ENCODE assay signal across 1 cellular context in the genomic region with DNA sequence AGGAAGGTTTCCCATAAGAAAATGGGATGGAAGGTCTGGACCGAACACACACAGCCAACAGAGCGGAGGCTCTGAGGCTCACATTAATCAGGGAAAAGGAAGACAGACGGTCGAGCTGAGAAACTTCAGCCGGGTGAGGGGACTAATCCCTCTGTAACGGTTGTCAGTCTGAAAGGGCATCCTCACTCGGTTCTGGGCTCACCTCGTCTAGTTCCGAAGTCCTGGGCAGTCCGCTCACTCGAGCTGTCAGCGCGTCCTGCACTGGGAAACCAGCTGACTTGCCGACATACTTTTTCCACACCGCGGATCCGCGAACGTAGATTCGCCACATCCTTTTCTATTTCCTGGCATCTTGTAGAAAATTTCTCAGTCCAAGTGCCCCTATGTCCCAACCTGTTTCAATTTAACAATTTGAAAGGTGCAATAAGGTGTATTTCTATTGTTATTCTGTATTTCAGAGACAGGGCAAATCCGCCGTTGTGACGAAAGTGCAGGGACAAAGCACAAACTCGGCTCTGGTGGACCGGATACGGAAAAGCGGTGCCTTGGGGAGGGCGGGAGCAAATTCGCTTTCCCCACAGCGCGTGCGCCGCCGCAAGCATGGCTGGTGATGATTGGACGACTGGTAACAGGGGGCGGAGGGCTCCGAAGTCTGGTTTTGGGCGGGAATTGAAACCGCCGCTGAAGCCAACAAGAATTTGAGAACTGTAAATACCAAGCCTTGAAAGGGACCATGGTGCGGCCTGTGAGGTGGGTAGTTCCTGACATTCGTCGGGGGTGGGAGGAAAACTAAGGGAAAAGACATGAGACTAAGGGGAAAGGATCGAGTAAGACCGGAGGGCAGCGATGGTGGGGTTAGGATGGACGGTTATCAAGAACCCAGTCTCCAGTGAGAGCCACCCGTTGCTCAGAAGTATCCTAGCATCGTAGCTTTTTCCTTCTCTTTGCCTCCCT.
TF ChIP-seq lines count a peak whose summit lies in the region.

A gene with protein sequence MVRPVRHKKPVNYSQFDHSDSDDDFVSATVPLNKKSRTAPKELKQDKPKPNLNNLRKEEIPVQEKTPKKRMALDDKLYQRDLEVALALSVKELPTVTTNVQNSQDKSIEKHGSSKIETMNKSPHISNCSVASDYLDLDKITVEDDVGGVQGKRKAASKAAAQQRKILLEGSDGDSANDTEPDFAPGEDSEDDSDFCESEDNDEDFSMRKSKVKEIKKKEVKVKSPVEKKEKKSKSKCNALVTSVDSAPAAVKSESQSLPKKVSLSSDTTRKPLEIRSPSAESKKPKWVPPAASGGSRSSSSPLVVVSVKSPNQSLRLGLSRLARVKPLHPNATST (plus strand): TSS at position 684 of the 954 bp plus-strand sequence. CDS start 50 bp downstream, at position 734.

TF ChIP-seq in HEK293, 187 proteins besides CTCF, POLR2A, EP300 and RAD21 (continued from another document and continues in another):
- TF ChIP-seq, protein P1, sequence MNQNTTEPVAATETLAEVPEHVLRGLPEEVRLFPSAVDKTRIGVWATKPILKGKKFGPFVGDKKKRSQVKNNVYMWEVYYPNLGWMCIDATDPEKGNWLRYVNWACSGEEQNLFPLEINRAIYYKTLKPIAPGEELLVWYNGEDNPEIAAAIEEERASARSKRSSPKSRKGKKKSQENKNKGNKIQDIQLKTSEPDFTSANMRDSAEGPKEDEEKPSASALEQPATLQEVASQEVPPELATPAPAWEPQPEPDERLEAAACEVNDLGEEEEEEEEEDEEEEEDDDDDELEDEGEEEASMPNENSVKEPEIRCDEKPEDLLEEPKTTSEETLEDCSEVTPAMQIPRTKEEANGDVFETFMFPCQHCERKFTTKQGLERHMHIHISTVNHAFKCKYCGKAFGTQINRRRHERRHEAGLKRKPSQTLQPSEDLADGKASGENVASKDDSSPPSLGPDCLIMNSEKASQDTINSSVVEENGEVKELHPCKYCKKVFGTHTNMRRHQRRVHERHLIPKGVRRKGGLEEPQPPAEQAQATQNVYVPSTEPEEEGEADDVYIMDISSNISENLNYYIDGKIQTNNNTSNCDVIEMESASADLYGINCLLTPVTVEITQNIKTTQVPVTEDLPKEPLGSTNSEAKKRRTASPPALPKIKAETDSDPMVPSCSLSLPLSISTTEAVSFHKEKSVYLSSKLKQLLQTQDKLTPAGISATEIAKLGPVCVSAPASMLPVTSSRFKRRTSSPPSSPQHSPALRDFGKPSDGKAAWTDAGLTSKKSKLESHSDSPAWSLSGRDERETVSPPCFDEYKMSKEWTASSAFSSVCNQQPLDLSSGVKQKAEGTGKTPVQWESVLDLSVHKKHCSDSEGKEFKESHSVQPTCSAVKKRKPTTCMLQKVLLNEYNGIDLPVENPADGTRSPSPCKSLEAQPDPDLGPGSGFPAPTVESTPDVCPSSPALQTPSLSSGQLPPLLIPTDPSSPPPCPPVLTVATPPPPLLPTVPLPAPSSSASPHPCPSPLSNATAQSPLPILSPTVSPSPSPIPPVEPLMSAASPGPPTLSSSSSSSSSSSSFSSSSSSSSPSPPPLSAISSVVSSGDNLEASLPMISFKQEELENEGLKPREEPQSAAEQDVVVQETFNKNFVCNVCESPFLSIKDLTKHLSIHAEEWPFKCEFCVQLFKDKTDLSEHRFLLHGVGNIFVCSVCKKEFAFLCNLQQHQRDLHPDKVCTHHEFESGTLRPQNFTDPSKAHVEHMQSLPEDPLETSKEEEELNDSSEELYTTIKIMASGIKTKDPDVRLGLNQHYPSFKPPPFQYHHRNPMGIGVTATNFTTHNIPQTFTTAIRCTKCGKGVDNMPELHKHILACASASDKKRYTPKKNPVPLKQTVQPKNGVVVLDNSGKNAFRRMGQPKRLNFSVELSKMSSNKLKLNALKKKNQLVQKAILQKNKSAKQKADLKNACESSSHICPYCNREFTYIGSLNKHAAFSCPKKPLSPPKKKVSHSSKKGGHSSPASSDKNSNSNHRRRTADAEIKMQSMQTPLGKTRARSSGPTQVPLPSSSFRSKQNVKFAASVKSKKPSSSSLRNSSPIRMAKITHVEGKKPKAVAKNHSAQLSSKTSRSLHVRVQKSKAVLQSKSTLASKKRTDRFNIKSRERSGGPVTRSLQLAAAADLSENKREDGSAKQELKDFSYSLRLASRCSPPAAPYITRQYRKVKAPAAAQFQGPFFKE (tag by site-specific recombination; IDR thresholded peaks at IDR 0.05; ENCODE audit: borderline replicate concordance) = no peak
- TF ChIP-seq ZNF768 (tag by site-specific recombination; IDR thresholded peaks at IDR 0.05) (0 out of 2 replicates have a peak, but pooled peaks have one; percentile 7), ZNF311 (tag by site-specific recombination; IDR thresholded peaks at IDR 0.05; ENCODE audit: borderline replicate concordance) (no peak), IKZF3 (tag by site-specific recombination; IDR thresholded peaks at IDR 0.05) (no peak), ZNF76 (tag by site-specific recombination; IDR thresholded peaks at IDR 0.05; ENCODE audit: borderline replicate concordance, low read depth) (peak; percentile 86), ZNF10 (tag by site-specific recombination; IDR thresholded peaks at IDR 0.05) (peak; percentile 60), ZEB2 (tag by site-specific recombination; IDR thresholded peaks at IDR 0.05) (peak; percentile 73), ZNF335 (tag by site-specific recombination; conservative IDR thresholded peaks at IDR 0.05) (peak; percentile 57; the same call in 1 of the 2 replicates), ZSCAN23 (tag by site-specific recombination; IDR thresholded peaks at IDR 0.05) (peak; percentile 82), ZNF211 (tag by site-specific recombination; IDR thresholded peaks at IDR 0.05; ENCODE audit: low read depth) (no peak), SCRT1 (tag by site-specific recombination; IDR thresholded peaks at IDR 0.05; ENCODE audit: borderline replicate concordance) (no peak), HOXC10 (CRISPR knock-in tag; IDR thresholded peaks at IDR 0.05) (no peak), YY2 (tag by site-specific recombination; IDR thresholded peaks at IDR 0.05) (peak; percentile 97), ZNF248 (tag by site-specific recombination; IDR thresholded peaks at IDR 0.05) (no peak), SETDB1 (IDR thresholded peaks at IDR 0.05; ENCODE audit: insufficient read length, low read length) (no peak), ZNF596 (tag by site-specific recombination; IDR thresholded peaks at IDR 0.05) (no peak), FEZF1 (tag by site-specific recombination; IDR thresholded peaks at IDR 0.05) (no peak), ZNF341 (tag by site-specific recombination; IDR thresholded peaks at IDR 0.05; ENCODE audit: low read depth) (peak; percentile 19; the same call in 1 of the 2 replicates), ZNF292 (tag by site-specific recombination; IDR thresholded peaks at IDR 0.05; ENCODE audit: borderline replicate concordance, low read depth) (no peak), ZNF302 (tag by site-specific recombination; IDR thresholded peaks at IDR 0.05; ENCODE audit: low read depth) (no peak), BCL11B (tag by site-specific recombination; IDR thresholded peaks at IDR 0.05; ENCODE audit: low read depth) (no peak), ZNF394 (tag by site-specific recombination; IDR thresholded peaks at IDR 0.05; ENCODE audit: borderline replicate concordance) (peak; percentile 71), ZNF37A (tag by site-specific recombination; IDR thresholded peaks at IDR 0.05) (no peak), ZNF354C (tag by site-specific recombination; IDR thresholded peaks at IDR 0.05; ENCODE audit: borderline replicate concordance, low read depth) (no peak), SALL2 (tag by site-specific recombination; IDR thresholded peaks at IDR 0.05; ENCODE audit: borderline replicate concordance) (no peak)
- TF ChIP-seq, protein P2, sequence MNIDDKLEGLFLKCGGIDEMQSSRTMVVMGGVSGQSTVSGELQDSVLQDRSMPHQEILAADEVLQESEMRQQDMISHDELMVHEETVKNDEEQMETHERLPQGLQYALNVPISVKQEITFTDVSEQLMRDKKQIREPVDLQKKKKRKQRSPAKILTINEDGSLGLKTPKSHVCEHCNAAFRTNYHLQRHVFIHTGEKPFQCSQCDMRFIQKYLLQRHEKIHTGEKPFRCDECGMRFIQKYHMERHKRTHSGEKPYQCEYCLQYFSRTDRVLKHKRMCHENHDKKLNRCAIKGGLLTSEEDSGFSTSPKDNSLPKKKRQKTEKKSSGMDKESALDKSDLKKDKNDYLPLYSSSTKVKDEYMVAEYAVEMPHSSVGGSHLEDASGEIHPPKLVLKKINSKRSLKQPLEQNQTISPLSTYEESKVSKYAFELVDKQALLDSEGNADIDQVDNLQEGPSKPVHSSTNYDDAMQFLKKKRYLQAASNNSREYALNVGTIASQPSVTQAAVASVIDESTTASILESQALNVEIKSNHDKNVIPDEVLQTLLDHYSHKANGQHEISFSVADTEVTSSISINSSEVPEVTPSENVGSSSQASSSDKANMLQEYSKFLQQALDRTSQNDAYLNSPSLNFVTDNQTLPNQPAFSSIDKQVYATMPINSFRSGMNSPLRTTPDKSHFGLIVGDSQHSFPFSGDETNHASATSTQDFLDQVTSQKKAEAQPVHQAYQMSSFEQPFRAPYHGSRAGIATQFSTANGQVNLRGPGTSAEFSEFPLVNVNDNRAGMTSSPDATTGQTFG (tag by site-specific recombination; IDR thresholded peaks at IDR 0.05; ENCODE audit: borderline replicate concordance) = 0 out of 2 replicates have a peak, but pooled peaks have one; percentile 48
- TF ChIP-seq, protein P3, sequence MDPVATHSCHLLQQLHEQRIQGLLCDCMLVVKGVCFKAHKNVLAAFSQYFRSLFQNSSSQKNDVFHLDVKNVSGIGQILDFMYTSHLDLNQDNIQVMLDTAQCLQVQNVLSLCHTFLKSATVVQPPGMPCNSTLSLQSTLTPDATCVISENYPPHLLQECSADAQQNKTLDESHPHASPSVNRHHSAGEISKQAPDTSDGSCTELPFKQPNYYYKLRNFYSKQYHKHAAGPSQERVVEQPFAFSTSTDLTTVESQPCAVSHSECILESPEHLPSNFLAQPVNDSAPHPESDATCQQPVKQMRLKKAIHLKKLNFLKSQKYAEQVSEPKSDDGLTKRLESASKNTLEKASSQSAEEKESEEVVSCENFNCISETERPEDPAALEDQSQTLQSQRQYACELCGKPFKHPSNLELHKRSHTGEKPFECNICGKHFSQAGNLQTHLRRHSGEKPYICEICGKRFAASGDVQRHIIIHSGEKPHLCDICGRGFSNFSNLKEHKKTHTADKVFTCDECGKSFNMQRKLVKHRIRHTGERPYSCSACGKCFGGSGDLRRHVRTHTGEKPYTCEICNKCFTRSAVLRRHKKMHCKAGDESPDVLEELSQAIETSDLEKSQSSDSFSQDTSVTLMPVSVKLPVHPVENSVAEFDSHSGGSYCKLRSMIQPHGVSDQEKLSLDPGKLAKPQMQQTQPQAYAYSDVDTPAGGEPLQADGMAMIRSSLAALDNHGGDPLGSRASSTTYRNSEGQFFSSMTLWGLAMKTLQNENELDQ (tag by site-specific recombination; IDR thresholded peaks at IDR 0.05; ENCODE audit: low read depth) = no peak; the same call in 1 of the 2 replicates
- TF ChIP-seq, protein P4, sequence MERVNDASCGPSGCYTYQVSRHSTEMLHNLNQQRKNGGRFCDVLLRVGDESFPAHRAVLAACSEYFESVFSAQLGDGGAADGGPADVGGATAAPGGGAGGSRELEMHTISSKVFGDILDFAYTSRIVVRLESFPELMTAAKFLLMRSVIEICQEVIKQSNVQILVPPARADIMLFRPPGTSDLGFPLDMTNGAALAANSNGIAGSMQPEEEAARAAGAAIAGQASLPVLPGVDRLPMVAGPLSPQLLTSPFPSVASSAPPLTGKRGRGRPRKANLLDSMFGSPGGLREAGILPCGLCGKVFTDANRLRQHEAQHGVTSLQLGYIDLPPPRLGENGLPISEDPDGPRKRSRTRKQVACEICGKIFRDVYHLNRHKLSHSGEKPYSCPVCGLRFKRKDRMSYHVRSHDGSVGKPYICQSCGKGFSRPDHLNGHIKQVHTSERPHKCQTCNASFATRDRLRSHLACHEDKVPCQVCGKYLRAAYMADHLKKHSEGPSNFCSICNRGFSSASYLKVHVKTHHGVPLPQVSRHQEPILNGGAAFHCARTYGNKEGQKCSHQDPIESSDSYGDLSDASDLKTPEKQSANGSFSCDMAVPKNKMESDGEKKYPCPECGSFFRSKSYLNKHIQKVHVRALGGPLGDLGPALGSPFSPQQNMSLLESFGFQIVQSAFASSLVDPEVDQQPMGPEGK (tag by site-specific recombination; IDR thresholded peaks at IDR 0.05) = no peak
- TF ChIP-seq, protein P5, sequence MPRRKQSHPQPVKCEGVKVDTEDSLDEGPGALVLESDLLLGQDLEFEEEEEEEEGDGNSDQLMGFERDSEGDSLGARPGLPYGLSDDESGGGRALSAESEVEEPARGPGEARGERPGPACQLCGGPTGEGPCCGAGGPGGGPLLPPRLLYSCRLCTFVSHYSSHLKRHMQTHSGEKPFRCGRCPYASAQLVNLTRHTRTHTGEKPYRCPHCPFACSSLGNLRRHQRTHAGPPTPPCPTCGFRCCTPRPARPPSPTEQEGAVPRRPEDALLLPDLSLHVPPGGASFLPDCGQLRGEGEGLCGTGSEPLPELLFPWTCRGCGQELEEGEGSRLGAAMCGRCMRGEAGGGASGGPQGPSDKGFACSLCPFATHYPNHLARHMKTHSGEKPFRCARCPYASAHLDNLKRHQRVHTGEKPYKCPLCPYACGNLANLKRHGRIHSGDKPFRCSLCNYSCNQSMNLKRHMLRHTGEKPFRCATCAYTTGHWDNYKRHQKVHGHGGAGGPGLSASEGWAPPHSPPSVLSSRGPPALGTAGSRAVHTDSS (tag by site-specific recombination; IDR thresholded peaks at IDR 0.05) = 0 out of 2 replicates have a peak, but pooled peaks have one; percentile 14
- TF ChIP-seq, protein P6, sequence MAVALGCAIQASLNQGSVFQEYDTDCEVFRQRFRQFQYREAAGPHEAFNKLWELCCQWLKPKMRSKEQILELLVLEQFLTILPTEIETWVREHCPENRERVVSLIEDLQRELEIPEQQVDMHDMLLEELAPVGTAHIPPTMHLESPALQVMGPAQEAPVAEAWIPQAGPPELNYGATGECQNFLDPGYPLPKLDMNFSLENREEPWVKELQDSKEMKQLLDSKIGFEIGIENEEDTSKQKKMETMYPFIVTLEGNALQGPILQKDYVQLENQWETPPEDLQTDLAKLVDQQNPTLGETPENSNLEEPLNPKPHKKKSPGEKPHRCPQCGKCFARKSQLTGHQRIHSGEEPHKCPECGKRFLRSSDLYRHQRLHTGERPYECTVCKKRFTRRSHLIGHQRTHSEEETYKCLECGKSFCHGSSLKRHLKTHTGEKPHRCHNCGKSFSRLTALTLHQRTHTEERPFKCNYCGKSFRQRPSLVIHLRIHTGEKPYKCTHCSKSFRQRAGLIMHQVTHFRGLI (tag by site-specific recombination; IDR thresholded peaks at IDR 0.05) = peak; percentile 52; the same call in 1 of the 2 replicates
